13 cellular contexts compared by ENCODE assay signal in genomic region chr3:47394867-47395266, GRCh38. TPM values are rescaled to one million over a fixed set of nuclear protein-coding genes. Genes with fewer than 3 reads are reported as not detected.
DNase-seq lines count a peak whose midpoint lies in the region; ATAC-seq and TF ChIP-seq lines count a peak whose summit lies in the region.
"Had no signal": no experiment of that assay in that cellular context is flagged by ENCODE, and none has a peak within 500 bp of the region (broad histone marks: within the 10 kb centered on the region; RNA-seq: fewer than 3 reads in every experiment).

No MANE protein-coding gene starts in this region.

- H3F3A ChIP-seq in SK-N-SH (replicated peaks; ENCODE audit: insufficient read depth), result no peaks in the 10 kb centered on the region

- no peak overlapping the region for H2AFZ ChIP-seq in SK-N-SH (ENCODE audit: low read depth)

- ATAC-seq in heart left ventricle (peak; percentile 26 to 71 (median 50)), psoas muscle (peak; percentile 66 to 85 (median 73)), GM21515 (IDR thresholded peaks at IDR 0.05; ENCODE audit: unreplicated experiment) (no peak), GM18868 (IDR thresholded peaks at IDR 0.05; ENCODE audit: unreplicated experiment) (no peak), HG03442 (IDR thresholded peaks at IDR 0.05; ENCODE audit: unreplicated experiment) (no peak)

- H3K4me2 ChIP-seq in SK-N-SH, result 0 out of 2 replicates have a peak overlapping the region, but pooled peaks have one; percentile 34
- H3K4me2 ChIP-seq: KMS-11 had no signal

- POLR2A ChIA-PET in SK-N-SH (lab: Yijun Ruan, JAX), result interaction anchor here (0.7 to 1.2 kb wide), 3 partner anchors 14 to 18 kb away, joined by 3 read pairs; partner anchors contain the start of gene PTPN23

- H3K27me3 ChIP-seq in SK-N-SH (ENCODE audit: insufficient read depth), result no peaks in the 10 kb centered on the region
- no peaks in the 10 kb centered on the region for H3K27me3 ChIP-seq in heart left ventricle
- no peaks in the 10 kb centered on the region for H3K27me3 ChIP-seq in psoas muscle (ENCODE audit: insufficient read depth in 3 of 3, low read length in 2 of 3)
- H3K27me3 ChIP-seq: breast epithelium, testis had no signal

- no peak for TF ChIP-seq CTCF in SK-N-SH (IDR thresholded peaks at IDR 0.05)
- peak in 1 of 12 donors; percentile 0 for TF ChIP-seq CTCF in heart left ventricle (IDR thresholded peaks at IDR 0.05)
- TF ChIP-seq CTCF in psoas muscle (IDR thresholded peaks at IDR 0.05), result no peak

- CTCF ChIA-PET in SK-N-SH (lab: Yijun Ruan, JAX), result interaction anchor here (0.7 to 1.8 kb wide), 4 partner anchors 11 to 116 kb away, joined by 3 to 10 read pairs (median 6); no protein-coding TSS in a partner anchor

- no peak overlapping the region for H3K9ac ChIP-seq in SK-N-SH
- H3K9ac ChIP-seq: KMS-11 had no signal

- H3K36me3 ChIP-seq in SK-N-SH (replicated peaks in 1 of 2; ENCODE audit: control insufficient read depth in 1 of 2, insufficient read depth in 2 of 2, low read length in 1 of 2) (peaks cover 0 to 3% of the 10 kb centered on the region in 2 experiments), heart left ventricle (peaks cover 0 to 37% (median 29%) of the 10 kb centered on the region in 9 donors), psoas muscle (ENCODE audit: insufficient read depth in 1 of 2, low read depth in 1 of 2) (peaks cover 0 to 37% of the 10 kb centered on the region in 2 donors)
- H3K36me3 ChIP-seq: breast epithelium had no signal

- no peak for TF ChIP-seq EP300 in SK-N-SH (IDR thresholded peaks at IDR 0.05; ENCODE audit: borderline replicate concordance in 1 of 2, low read depth in 1 of 2, low read length in 1 of 2)

- H3K4me1 ChIP-seq in SK-N-SH (ENCODE audit: control insufficient read depth in 1 of 2, insufficient read depth in 2 of 2, low read depth in 1 of 2, low read length in 1 of 2) (peaks cover 11 to 18% of the 10 kb centered on the region in 2 experiments; a peak in 2 of 4 replicates), heart left ventricle (peaks cover 6 to 27% (median 20%) of the 10 kb centered on the region in 12 donors), psoas muscle (peaks cover 23% of the 10 kb centered on the region)

- H3K9me3 ChIP-seq in SK-N-SH (no peaks in the 10 kb centered on the region), heart left ventricle (no peaks in the 10 kb centered on the region), psoas muscle (no peaks in the 10 kb centered on the region)
- H3K9me3 ChIP-seq: breast epithelium, testis had no signal

- DNase-seq in EL, result peak; percentile 44
- peak; percentile 58 for DNase-seq in SK-N-SH
- peak in 1 of 5 donors; percentile 26 for DNase-seq in heart left ventricle
- DNase-seq in psoas muscle, result no peak
- no peak for DNase-seq in HUDEP-2 (lab: John Stamatoyannopoulos, UW; ENCODE audit: unreplicated experiment in 76 of 76)
- DNase-seq: activated CD8-positive, alpha-beta memory T cell treated with anti-CD3 and anti-CD28 coated beads for 24 hours; stimulated activated CD4-positive, alpha-beta T cell treated with anti-CD3 and anti-CD28 coated beads, Interleukin-4, amount 100 ng/mL, for 4 hours; testis had no signal

- H3K27ac ChIP-seq in SK-N-SH (ENCODE audit: low read depth in 2 of 2, low read length in 1 of 2) (peak overlapping the region in 1 of 2 experiments; percentile 7; a peak in 1 of 4 replicates), heart left ventricle (peak overlapping the region in 7 of 12 donors; percentile 4 to 62 (median 23)), psoas muscle (peak overlapping the region; percentile 65)
- H3K27ac ChIP-seq: KMS-11, testis had no signal

- H4K20me1 ChIP-seq in SK-N-SH (ENCODE audit: insufficient read depth), result peaks cover 73% of the 10 kb centered on the region

- no peak overlapping the region for H3K4me3 ChIP-seq in SK-N-SH (ENCODE audit: low read depth in 2 of 2, low read length in 1 of 2)
- no peak overlapping the region for H3K4me3 ChIP-seq in heart left ventricle
- no peak overlapping the region for H3K4me3 ChIP-seq in psoas muscle
- H3K4me3 ChIP-seq: breast epithelium, testis had no signal

- no peaks in the 10 kb centered on the region for H3K9me2 ChIP-seq in SK-N-SH

- intact Hi-C loops in heart left ventricle (cut with DNase I), result no loop called here
- intact Hi-C loops in psoas muscle (cut with DNase I), result no loop called here

- H3K79me2 ChIP-seq in SK-N-SH (ENCODE audit: insufficient read depth), result peaks cover 95% of the 10 kb centered on the region

- TF ChIP-seq POLR2A in heart left ventricle (IDR thresholded peaks at IDR 0.05), result no peak

- no peak for TF ChIP-seq RAD21 in SK-N-SH (IDR thresholded peaks at IDR 0.05; ENCODE audit: low read length)

- 68% methylated on average over 2 of the region's 3 CpGs for WGBS in SK-N-SH (ENCODE audit: low lambda C conversion rate)
- 21 to 41% (median 24%) methylated on average over 3 of the region's 3 CpGs for WGBS in heart left ventricle, 4 donors
- WGBS in psoas muscle, 3 donors, result 17 to 20% (median 19%) methylated on average over 3 of the region's 3 CpGs

TF ChIP-seq in SK-N-SH, 30 proteins besides CTCF, POLR2A, EP300 and RAD21:
- TF ChIP-seq MEF2A (IDR thresholded peaks at IDR 0.05; ENCODE audit: borderline replicate concordance, low read depth) (no peak), MXI1 (IDR thresholded peaks at IDR 0.05; ENCODE audit: low read depth, low read length) (peak; percentile 91)

RNA-seq across cellular contexts. Expression of gene PTPN23, which starts 14.0 kb away (rescaled TPM):
- polyA plus RNA-seq in SK-N-SH (2012; rRNA removed) (4.4 and 10.9 TPM in 2 replicates), heart left ventricle (10 to 100 TPM; 11.0 to 17.4 TPM), psoas muscle (10 to 100 TPM; 14.3 to 33.0 (median 15.9) TPM)
- 2.7 and 4.3 TPM in 2 replicates for polyA plus RNA-seq in SK-N-SH (2012; cell fraction: cytosol; rRNA removed)
- polyA plus RNA-seq in SK-N-SH (2012; cell fraction: nucleus; rRNA removed), result 29.6 and 47.7 TPM in 2 replicates
- total RNA-seq in heart left ventricle (10 to 100 TPM; 13.0 to 30.3 (median 19.5) TPM), psoas muscle (10 to 100 TPM; 26.8 to 47.5 (median 35.2) TPM)

Comparison
In these comparisons a context has a peak if more than half of its experiments do, and no peak if none do; other contexts are left out.
1. DNase-seq: peak in EL (single experiment) and SK-N-SH (single experiment); none in psoas muscle (0 of 2) and HUDEP-2 (0 of 76).
2. ATAC-seq: peak in heart left ventricle (4 of 4) and psoas muscle (4 of 4); none in GM21515 (single experiment), GM18868 (single experiment) and HG03442 (single experiment).